ENCODE assay signal across 23 cellular contexts in genomic region chr13:46515793-46516192, GRCh38.
"Had no signal": no experiment of that assay in that cellular context is flagged by ENCODE, and none has a peak within 500 bp of the region (broad histone marks: within the 10 kb centered on the region; RNA-seq: fewer than 3 reads in every experiment).

No MANE protein-coding gene starts in this region.

- H3K27ac Mint-ChIP-seq: activated B cell treated with CpG ODN at 0.5 μM for 24 hours; activated CD4-positive, alpha-beta T cell treated with anti-CD3 and anti-CD28 coated beads, Interleukin-2, amount 10 ng/mL, durations not matched to agents 24 days and 14 days; activated CD8-positive, alpha-beta memory T cell treated with anti-CD3 and anti-CD28 coated beads, Interleukin-2, amount 10 ng/mL, durations not matched to agents 7 days and 5 days; activated naive CD4-positive, alpha-beta T cell treated with anti-CD3 and anti-CD28 coated beads, Interleukin-2, amount 50 U/mL, for 24 hours; activated T-cell treated with anti-CD3 and anti-CD28 coated beads, Interleukin-2, amount 50 U/mL, for 24 hours; activated T-helper 1 cell treated with anti-CD3 and anti-CD28 coated beads, Interleukin-12 subunit alpha, Interleukin-12 subunit beta, Interleukin-2, Interleukin-4 antibody, amounts not matched to agents 30 ng/mL and 10 ng/mL and 1 ng/mL, durations not matched to agents 14 hours and 24 hours and 36 hours had no signal

- H3K4me3 Mint-ChIP-seq: activated B cell treated with CpG ODN at 0.5 μM for 24 hours; activated CD4-positive, alpha-beta T cell treated with anti-CD3 and anti-CD28 coated beads, Interleukin-2, amount 10 ng/mL, durations not matched to agents 24 days and 14 days; activated CD8-positive, alpha-beta memory T cell treated with anti-CD3 and anti-CD28 coated beads, Interleukin-2, amount 10 ng/mL, durations not matched to agents 7 days and 5 days; activated naive CD4-positive, alpha-beta T cell treated with anti-CD3 and anti-CD28 coated beads, Interleukin-2, amount 50 U/mL, for 24 hours; activated T-cell treated with anti-CD3 and anti-CD28 coated beads, Interleukin-2, amount 50 U/mL, for 24 hours; activated T-helper 1 cell treated with anti-CD3 and anti-CD28 coated beads, Interleukin-12 subunit alpha, Interleukin-12 subunit beta, Interleukin-2, Interleukin-4 antibody, amounts not matched to agents 30 ng/mL and 10 ng/mL and 1 ng/mL, durations not matched to agents 14 hours and 24 hours and 36 hours had no signal

- H3K36me3 Mint-ChIP-seq: activated CD8-positive, alpha-beta memory T cell treated with anti-CD3 and anti-CD28 coated beads, Interleukin-2, amount 10 ng/mL, durations not matched to agents 7 days and 5 days had no signal

- H3K4me1 ChIP-seq: Peyer's patch had no signal

- ATAC-seq: activated CD8-positive, alpha-beta memory T cell treated with anti-CD3 and anti-CD28 coated beads, Interleukin-2, amount 10 ng/mL, durations not matched to agents 7 days and 5 days had no signal

- H3K27me3 ChIP-seq: Peyer's patch had no signal

- H3K36me3 ChIP-seq: Peyer's patch had no signal

- DNase-seq: activated B cell treated with CpG ODN at 0.5 μM for 24 hours; activated CD4-positive, alpha-beta T cell treated with anti-CD3 and anti-CD28 coated beads for 1 hour; activated CD4-positive, alpha-beta T cell treated with anti-CD3 and anti-CD28 coated beads, Interleukin-2, amount 10 ng/mL, durations not matched to agents 24 days and 14 days; activated CD4-positive, alpha-beta T cell treated with anti-CD3 and anti-CD28 coated beads, Interleukin-2, amount 50 U/mL, for 48 hours; activated CD8-positive, alpha-beta memory T cell treated with anti-CD3 and anti-CD28 coated beads, Interleukin-2, amount 10 ng/mL, durations not matched to agents 7 days and 5 days; activated effector memory CD4-positive, alpha-beta T cell treated with Interleukin-2 at 50 U/mL for 16 hours; activated naive CD4-positive, alpha-beta T cell; activated T-cell treated with anti-CD3 and anti-CD28 coated beads, Interleukin-2, amount 50 U/mL, for 24 hours; aorta; NCI-H1105; NCI-H1436; NCI-H1694 treated with DMSO at 0.1 percent for 48 hours; NCI-H2029 treated with DMSO at 0.1 percent for 48 hours; NCI-H510A treated with DMSO at 0.1 percent for 48 hours; NCI-H69; Peyer's patch; Right ventricle myocardium superior; T-helper 2 cell; T1000 had no signal

- H3K4me1 Mint-ChIP-seq: activated B cell treated with CpG ODN at 0.5 μM for 24 hours; activated CD8-positive, alpha-beta memory T cell treated with anti-CD3 and anti-CD28 coated beads, Interleukin-2, amount 10 ng/mL, durations not matched to agents 7 days and 5 days; activated naive CD4-positive, alpha-beta T cell treated with anti-CD3 and anti-CD28 coated beads, Interleukin-2, amount 50 U/mL, for 24 hours had no signal

- H3K4me3 ChIP-seq: Peyer's patch had no signal

- H3K9me3 ChIP-seq: Peyer's patch had no signal

- H3K9ac ChIP-seq: KMS-11 had no signal

- H3K27ac ChIP-seq: KMS-11, Peyer's patch, RWPE1 had no signal

- H3K9me3 Mint-ChIP-seq: activated B cell treated with CpG ODN at 0.5 μM for 24 hours; activated T-cell treated with anti-CD3 and anti-CD28 coated beads, Interleukin-2, amount 50 U/mL, for 24 hours; activated T-helper 1 cell treated with anti-CD3 and anti-CD28 coated beads, Interleukin-12 subunit alpha, Interleukin-12 subunit beta, Interleukin-2, Interleukin-4 antibody, amounts not matched to agents 30 ng/mL and 10 ng/mL and 1 ng/mL, durations not matched to agents 14 hours and 24 hours and 36 hours had no signal

- H3K4me2 ChIP-seq: KMS-11 had no signal
